In the genomic region with DNA sequence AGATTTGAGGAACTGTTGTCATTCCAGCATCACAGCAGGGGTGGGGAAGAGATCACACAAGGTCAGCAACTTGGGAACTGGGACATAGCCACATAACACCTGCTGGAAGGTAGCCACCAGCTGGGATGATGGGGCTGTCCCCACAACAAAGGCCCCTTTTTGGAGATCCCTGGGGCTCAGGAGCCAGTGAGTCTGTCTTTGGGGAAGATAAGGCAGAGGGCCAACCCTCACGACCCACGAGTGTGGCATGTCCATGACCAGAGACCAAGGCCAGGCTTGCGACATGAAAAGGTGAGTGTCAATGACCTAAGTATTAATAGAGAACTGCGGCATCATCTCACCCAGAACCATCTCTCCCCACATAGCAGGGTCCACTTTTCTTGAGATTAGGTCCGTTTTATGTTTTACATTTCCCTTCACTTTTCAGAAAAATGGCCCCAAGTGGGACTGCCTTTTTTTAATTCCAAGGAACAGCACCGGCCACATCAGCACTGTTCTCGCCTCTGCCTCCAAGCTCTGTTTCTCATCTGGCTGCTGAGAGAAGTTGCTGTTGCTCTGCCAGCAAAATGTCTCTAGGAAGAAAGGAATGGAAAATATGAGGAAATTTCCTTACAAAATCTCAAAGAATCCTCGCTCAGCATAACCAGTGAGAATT, we compare ENCODE assay signal across 1 cellular context.
TF ChIP-seq lines count a peak whose summit lies in the region.

No MANE protein-coding gene starts in this region.

TF ChIP-seq in IMR-90, 13 proteins besides CTCF, POLR2A, EP300 and RAD21 (continued from another document):
- TF ChIP-seq, protein P1, sequence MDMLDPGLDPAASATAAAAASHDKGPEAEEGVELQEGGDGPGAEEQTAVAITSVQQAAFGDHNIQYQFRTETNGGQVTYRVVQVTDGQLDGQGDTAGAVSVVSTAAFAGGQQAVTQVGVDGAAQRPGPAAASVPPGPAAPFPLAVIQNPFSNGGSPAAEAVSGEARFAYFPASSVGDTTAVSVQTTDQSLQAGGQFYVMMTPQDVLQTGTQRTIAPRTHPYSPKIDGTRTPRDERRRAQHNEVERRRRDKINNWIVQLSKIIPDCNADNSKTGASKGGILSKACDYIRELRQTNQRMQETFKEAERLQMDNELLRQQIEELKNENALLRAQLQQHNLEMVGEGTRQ (IDR thresholded peaks at IDR 0.05; ENCODE audit: low read depth, low read length), result no peak
- TF ChIP-seq CEBPB (IDR thresholded peaks at IDR 0.05; ENCODE audit: low read depth, low read length) (no peak), RFX5 (IDR thresholded peaks at IDR 0.05; ENCODE audit: low read depth, low read length) (no peak), RCOR1 (IDR thresholded peaks at IDR 0.05; ENCODE audit: insufficient replicate concordance, low read length) (no peak), MXI1 (IDR thresholded peaks at IDR 0.05; ENCODE audit: borderline replicate concordance, low read depth, low read length) (no peak), BHLHE40 (IDR thresholded peaks at IDR 0.05; ENCODE audit: low read depth, low read length) (no peak), MAFK (IDR thresholded peaks at IDR 0.05; ENCODE audit: low read depth, low read length) (no peak)
- TF ChIP-seq, protein P2, sequence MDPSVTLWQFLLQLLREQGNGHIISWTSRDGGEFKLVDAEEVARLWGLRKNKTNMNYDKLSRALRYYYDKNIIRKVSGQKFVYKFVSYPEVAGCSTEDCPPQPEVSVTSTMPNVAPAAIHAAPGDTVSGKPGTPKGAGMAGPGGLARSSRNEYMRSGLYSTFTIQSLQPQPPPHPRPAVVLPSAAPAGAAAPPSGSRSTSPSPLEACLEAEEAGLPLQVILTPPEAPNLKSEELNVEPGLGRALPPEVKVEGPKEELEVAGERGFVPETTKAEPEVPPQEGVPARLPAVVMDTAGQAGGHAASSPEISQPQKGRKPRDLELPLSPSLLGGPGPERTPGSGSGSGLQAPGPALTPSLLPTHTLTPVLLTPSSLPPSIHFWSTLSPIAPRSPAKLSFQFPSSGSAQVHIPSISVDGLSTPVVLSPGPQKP (IDR thresholded peaks at IDR 0.05; ENCODE audit: borderline replicate concordance, low read depth, low read length), result no peak
